In genomic region chr3:152961323-152961722, GRCh38 we compare ENCODE assay signal across 8 cellular contexts.
DNase-seq lines count a peak whose midpoint lies in the region; ATAC-seq and TF ChIP-seq lines count a peak whose summit lies in the region.

No MANE protein-coding gene starts in this region.

- ATAC-seq in heart left ventricle = no peak
- no peak for ATAC-seq in Right ventricle myocardium inferior
- no peak for ATAC-seq in GM18517 (IDR thresholded peaks at IDR 0.05; ENCODE audit: unreplicated experiment)

- no peak for TF ChIP-seq POLR2A in heart left ventricle (IDR thresholded peaks at IDR 0.05)

- H3K4me1 ChIP-seq in heart left ventricle = peaks cover 0 to 9% (median 0%) of the 10 kb centered on the region in 12 donors

- H3K36me3 ChIP-seq in heart left ventricle = no peaks in the 10 kb centered on the region

- peak in 10 of 12 donors; percentile 23 to 48 (median 34) for TF ChIP-seq CTCF in heart left ventricle (IDR thresholded peaks at IDR 0.05)

- no peak overlapping the region for H3K27ac ChIP-seq in heart left ventricle

- WGBS in heart left ventricle, 4 donors = 11 to 65% (median 30%) methylated on average over 2 of the region's 2 CpGs

- intact Hi-C loops in heart left ventricle (cut with DNase I) = loop anchor here in 2 of 10 donors (5.0 to 10.0 kb wide), 3 partner anchors 124 to 454 kb away; partner anchors contain the start of gene P2RY1 (in 1 of the 2)
- intact Hi-C loops in Right ventricle myocardium inferior (cut with DNase I) = loop anchor here (5.0 kb wide), 1 partner anchor 264 kb away; no protein-coding TSS in a partner anchor

- no peak overlapping the region for H3K4me3 ChIP-seq in heart left ventricle

- no peaks in the 10 kb centered on the region for H3K27me3 ChIP-seq in heart left ventricle

- DNase-seq in heart left ventricle (no peak), Right ventricle myocardium inferior (ENCODE audit: missing footprints) (no peak), NCI-H526 treated with DMSO at 0.1 percent for 48 hours (lab: John Stamatoyannopoulos, UW) (peak; percentile 15), fibroblast of gingiva (ENCODE audit: low read depth) (peak; percentile 78), T-helper 1 cell (no peak), DMS153 treated with DMSO at 0.1 percent for 48 hours (lab: John Stamatoyannopoulos, UW; ENCODE audit: unreplicated experiment) (no peak)
- no peak for DNase-seq in activated naive CD4-positive, alpha-beta T cell (lab: John Stamatoyannopoulos, UW)

- H3K9me3 ChIP-seq in heart left ventricle = peaks cover 0 to 8% (median 0%) of the 10 kb centered on the region in 12 donors

Comparison
In these comparisons a context has a peak if more than half of its experiments do, and no peak if none do; other contexts are left out.
1. DNase-seq: peak in NCI-H526 treated with DMSO at 0.1 percent for 48 hours (single experiment) and fibroblast of gingiva (single experiment); none in heart left ventricle (0 of 5), Right ventricle myocardium inferior (single experiment), T-helper 1 cell (0 of 5), activated naive CD4-positive, alpha-beta T cell (0 of 4) and DMS153 treated with DMSO at 0.1 percent for 48 hours (single experiment).